9 cellular contexts compared by ENCODE assay signal in the genomic region with DNA sequence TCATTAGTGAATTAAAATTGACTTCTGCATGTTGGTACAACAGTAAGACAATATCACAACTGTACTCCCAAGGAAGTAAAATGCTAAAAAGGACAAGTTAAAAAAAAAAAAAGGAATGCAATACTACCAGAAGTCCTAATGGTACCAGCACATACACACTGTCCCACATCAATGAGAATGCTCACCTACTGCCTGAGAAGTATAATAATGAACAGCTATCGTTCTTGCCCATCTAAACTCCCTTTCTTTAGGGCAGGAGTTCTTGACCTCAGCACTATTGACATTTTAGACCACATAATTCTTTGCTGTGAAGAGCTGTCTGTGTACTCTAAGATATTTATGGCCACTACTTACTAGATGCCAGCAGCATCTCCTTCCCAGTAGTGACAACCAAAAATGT.
"Had no signal": no experiment of that assay in that cellular context is flagged by ENCODE, and none has a peak within 500 bp of the region (broad histone marks: within the 10 kb centered on the region; RNA-seq: fewer than 3 reads in every experiment).

No MANE protein-coding gene starts in this region.

- H2AFZ ChIP-seq: GM23248 had no signal

- H3K4me3 ChIP-seq: GM23248 had no signal

- H3K4me2 ChIP-seq: KMS-11 had no signal

- H3K9ac ChIP-seq: GM23248, KMS-11 had no signal

- DNase-seq: GM23248, GOT3, H9, HFFc6, KBM-7 had no signal

- FAIRE-seq: H54, HepG2 had no signal

- H3K27ac ChIP-seq: GM23248, HL-60, KMS-11 had no signal
